8 cellular contexts compared by ENCODE assay signal in the genomic region with DNA sequence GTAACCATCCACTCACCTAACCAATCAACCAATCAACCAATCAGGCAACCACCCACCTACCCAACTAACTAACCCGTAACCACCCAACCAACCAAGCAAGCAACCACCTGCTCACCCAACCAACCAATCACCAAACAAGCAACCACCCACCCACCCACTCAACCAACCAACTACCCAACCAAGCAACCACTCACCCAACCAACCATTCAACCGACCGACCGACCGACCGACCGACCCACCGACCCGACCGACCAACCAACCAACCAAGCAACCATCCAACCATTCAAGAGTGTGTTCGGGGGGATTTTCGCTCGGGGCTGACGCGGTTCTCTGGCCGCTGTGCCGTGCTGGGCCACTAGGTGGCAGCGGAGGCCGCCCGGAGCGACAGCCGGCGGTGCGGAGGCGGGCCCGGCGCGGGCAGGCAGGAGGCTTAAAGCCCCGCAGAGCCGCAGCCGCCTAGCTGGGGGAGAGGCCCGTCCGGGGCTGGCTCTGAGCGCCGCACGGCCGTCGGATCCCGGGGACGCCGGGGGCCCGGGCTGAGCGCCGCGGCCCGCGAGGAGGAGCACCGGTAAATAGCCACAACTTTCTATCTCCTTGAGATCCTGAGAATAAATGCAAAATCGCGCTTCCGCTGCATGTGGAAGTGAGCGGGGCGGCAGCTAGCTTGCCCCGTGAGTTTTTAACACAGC. TPM values are rescaled to one million over a fixed set of nuclear protein-coding genes. Genes with fewer than 3 reads are reported as not detected.
DNase-seq lines count a peak whose midpoint lies in the region; ATAC-seq and TF ChIP-seq lines count a peak whose summit lies in the region.

A gene (plus strand): TSS at position 443 of the 689 bp plus-strand sequence. CDS start 1,617 bp downstream, outside the sequence.

- POLR2A ChIA-PET in activated CD8-positive, alpha-beta T cell treated with anti-CD3 and anti-CD28 coated beads for 36 hours (lab: Charles Lee), result no interaction called here

- peaks cover 25% of the 10 kb centered on the region for H3K27me3 Mint-ChIP-seq in activated CD8-positive, alpha-beta T cell treated with anti-CD3 and anti-CD28 coated beads for 36 hours
- peaks cover 50% of the 10 kb centered on the region for H3K27me3 Mint-ChIP-seq in mesothelial cell of epicardium (ENCODE audit: low read depth)

- peak; percentile 85 for ATAC-seq in Right ventricle myocardium inferior
- peak; percentile 82 for ATAC-seq in HG02938 (IDR thresholded peaks at IDR 0.05; ENCODE audit: unreplicated experiment)
- ATAC-seq in activated CD8-positive, alpha-beta T cell treated with anti-CD3 and anti-CD28 coated beads for 36 hours, result peak; percentile 99

- H3K9me3 Mint-ChIP-seq in activated CD8-positive, alpha-beta T cell treated with anti-CD3 and anti-CD28 coated beads for 36 hours, result no peaks in the 10 kb centered on the region
- no peaks in the 10 kb centered on the region for H3K9me3 Mint-ChIP-seq in mesothelial cell of epicardium

- CTCF ChIA-PET in activated CD8-positive, alpha-beta T cell treated with anti-CD3 and anti-CD28 coated beads for 36 hours (lab: Charles Lee), result interaction anchor here (0.6 to 2.2 kb wide), 29 partner anchors 9 to 598 kb away, joined by 3 to 44 read pairs (median 3); a partner anchor contains a TSS

- H3K4me1 Mint-ChIP-seq in activated CD8-positive, alpha-beta T cell treated with anti-CD3 and anti-CD28 coated beads for 36 hours (ENCODE audit: low read depth), result peaks cover 2% of the 10 kb centered on the region
- no peaks in the 10 kb centered on the region for H3K4me1 Mint-ChIP-seq in mesothelial cell of epicardium

- peak; percentile 83 for TF ChIP-seq CTCF in activated CD8-positive, alpha-beta T cell treated with anti-CD3 and anti-CD28 coated beads for 36 hours (IDR thresholded peaks at IDR 0.05)
- peak; percentile 86 for TF ChIP-seq CTCF in mesothelial cell of epicardium (IDR thresholded peaks at IDR 0.05; ENCODE audit: unreplicated experiment)

- no peak within 1 kb of the TSS for H3K27ac Mint-ChIP-seq in activated CD8-positive, alpha-beta T cell treated with anti-CD3 and anti-CD28 coated beads for 36 hours
- no peak within 1 kb of the TSS for H3K27ac Mint-ChIP-seq in mesothelial cell of epicardium

- no peaks in the 10 kb centered on the region for H3K36me3 Mint-ChIP-seq in activated CD8-positive, alpha-beta T cell treated with anti-CD3 and anti-CD28 coated beads for 36 hours (ENCODE audit: low read depth)
- H3K36me3 Mint-ChIP-seq in mesothelial cell of epicardium, result no peaks in the 10 kb centered on the region

- H3K4me3 Mint-ChIP-seq in activated CD8-positive, alpha-beta T cell treated with anti-CD3 and anti-CD28 coated beads for 36 hours, result peak within 1 kb of the TSS; percentile 13
- peak within 1 kb of the TSS; percentile 42 for H3K4me3 Mint-ChIP-seq in mesothelial cell of epicardium

- intact Hi-C loops in Right ventricle myocardium inferior (cut with DNase I) (loop anchor here (2.0 kb wide), 1 partner anchor 263 kb away; no protein-coding TSS in a partner anchor), cardiac septum (cut with DNase I) (loop anchor here (2.0 to 10.0 kb wide), 2 partner anchors 263 to 571 kb away; no protein-coding TSS in a partner anchor)
- intact Hi-C loops in activated CD8-positive, alpha-beta T cell treated with anti-CD3 and anti-CD28 coated beads for 36 hours (cut with micrococcal nuclease), result loop anchor here (5.0 kb wide), 1 partner anchor 263 kb away; no protein-coding TSS in a partner anchor

- DNase-seq in Right ventricle myocardium inferior (ENCODE audit: missing footprints) (peak; percentile 81), cardiac septum (ENCODE audit: low spot score) (no peak), NCI-H2227 treated with DMSO at 0.1 percent for 48 hours (lab: John Stamatoyannopoulos, UW) (peak; percentile 49), mesothelial cell of epicardium (ENCODE audit: low spot score in 2 of 2, unreplicated experiment in 2 of 2) (peak; percentile 45 to 88)
- DNase-seq in activated CD8-positive, alpha-beta T cell treated with anti-CD3 and anti-CD28 coated beads for 36 hours, result peak; percentile 79
- peak; percentile 60 for DNase-seq in effector CD8-positive, alpha-beta T cell (lab: John Stamatoyannopoulos, UW)
- peak; percentile 54 to 64 for DNase-seq in stimulated activated CD8-positive, alpha-beta memory T cell treated with anti-CD3 and anti-CD28 coated beads, Interleukin-15, amount 100 ng/mL, for 48 hours (ENCODE audit: low read depth in 2 of 2)

RNA-seq across cellular contexts. Expression of the gene that starts here (rescaled TPM):
- total RNA-seq in Right ventricle myocardium inferior (not detected), cardiac septum (not detected), mesothelial cell of epicardium (not detected in 3 replicates)
- total RNA-seq in activated CD8-positive, alpha-beta T cell treated with anti-CD3 and anti-CD28 coated beads for 36 hours, result not detected

Comparison
In these comparisons a context has a peak if more than half of its experiments do, and no peak if none do; other contexts are left out.
1. Peak in DNase-seq and ATAC-seq in Right ventricle myocardium inferior; RNA of the gene not detected or under 1 TPM.
2. Peak in DNase-seq and ATAC-seq in activated CD8-positive, alpha-beta T cell treated with anti-CD3 and anti-CD28 coated beads for 36 hours; RNA of the gene not detected or under 1 TPM.
3. Peak in DNase-seq in mesothelial cell of epicardium; RNA of the gene not detected or under 1 TPM.